10 cellular contexts compared by ENCODE assay signal in genomic region chr14:60515244-60515695, GRCh38. TPM values are rescaled to one million over a fixed set of nuclear protein-coding genes. Genes with fewer than 3 reads are reported as not detected.
DNase-seq lines count a peak whose midpoint lies in the region; ATAC-seq, FAIRE-seq and TF ChIP-seq lines count a peak whose summit lies in the region.
"Had no signal": no experiment of that assay in that cellular context is flagged by ENCODE, and none has a peak within 500 bp of the region (broad histone marks: within the 10 kb centered on the region; RNA-seq: fewer than 3 reads in every experiment).

No MANE protein-coding gene starts in this region.

- peak overlapping the region; percentile 26 for H2AFZ ChIP-seq in astrocyte (ENCODE audit: low read depth, low read length)

- DNase-seq in activated CD4-positive, alpha-beta T cell treated with anti-CD3 and anti-CD28 coated beads for 36 hours: peak; percentile 20
- DNase-seq in activated CD4-positive, alpha-beta T cell treated with anti-CD3 and anti-CD28 coated beads, Interleukin-2, amount 10 ng/mL, durations not matched to agents 24 days and 14 days: no peak
- DNase-seq in astrocyte (ENCODE audit: low read depth) (no peak), right lobe of liver (no peak), NCI-H2171 treated with DMSO at 0.1 percent for 48 hours (lab: John Stamatoyannopoulos, UW) (no peak), cerebellar cortex (ENCODE audit: low spot score) (no peak), posterior cingulate gyrus (no peak)
- no peak for DNase-seq in stimulated activated effector memory CD8-positive, alpha-beta T cell treated with anti-CD3 and anti-CD28 coated beads, Interleukin-12 subunit alpha, Interleukin-12 subunit beta, amount 100 ng/mL, for 72 hours (ENCODE audit: low spot score in 2 of 2)

- H3K9ac ChIP-seq in astrocyte (ENCODE audit: low read length): no peak overlapping the region

- WGBS in right lobe of liver (ENCODE audit: insufficient coverage, low coverage, low lambda C conversion rate, missing lambda C conversion rate): 4% methylated on average over 22 of the region's 47 CpGs

- intact Hi-C loops in activated CD4-positive, alpha-beta T cell treated with anti-CD3 and anti-CD28 coated beads for 36 hours (cut with DNase I, micrococcal nuclease): loop anchor here in 1 of 2 experiments (1.0 kb wide), 1 partner anchor 184 kb away; no protein-coding TSS in a partner anchor
- intact Hi-C loops in activated CD4-positive, alpha-beta T cell treated with anti-CD3 and anti-CD28 coated beads, Interleukin-2, amount 10 ng/mL, durations not matched to agents 24 days and 14 days (cut with micrococcal nuclease): no loop called here
- intact Hi-C loops in right lobe of liver (cut with DNase I): no loop called here
- intact Hi-C loops in posterior cingulate gyrus (cut with DNase I): no loop called here

- POLR2A ChIA-PET in activated CD4-positive, alpha-beta T cell treated with anti-CD3 and anti-CD28 coated beads for 36 hours (lab: Charles Lee): interaction anchor here (1.2 to 1.3 kb wide), 2 partner anchors 10 to 266 kb away, joined by 3 to 4 read pairs; partner anchors contain the start of gene PPM1A

- no peaks in the 10 kb centered on the region for H3K36me3 Mint-ChIP-seq in activated CD4-positive, alpha-beta T cell treated with anti-CD3 and anti-CD28 coated beads for 36 hours (ENCODE audit: low read depth)
- H3K36me3 Mint-ChIP-seq in activated CD4-positive, alpha-beta T cell treated with anti-CD3 and anti-CD28 coated beads, Interleukin-2, amount 10 ng/mL, durations not matched to agents 24 days and 14 days (ENCODE audit: low read depth): no peaks in the 10 kb centered on the region
- H3K36me3 Mint-ChIP-seq in astrocyte (ENCODE audit: low read depth, unreplicated experiment): no peaks in the 10 kb centered on the region
- H3K36me3 Mint-ChIP-seq in stimulated activated effector memory CD8-positive, alpha-beta T cell treated with anti-CD3 and anti-CD28 coated beads, Interleukin-12 subunit alpha, Interleukin-12 subunit beta, amount 100 ng/mL, for 72 hours: no peaks in the 10 kb centered on the region

- no peak for FAIRE-seq in astrocyte (lab: Jason Lieb, UNC)
- FAIRE-seq: A204.1 had no signal

- no peak for TF ChIP-seq CTCF in astrocyte (IDR thresholded peaks at IDR 0.05; ENCODE audit: insufficient read depth, low read depth, low read length)
- TF ChIP-seq CTCF in right lobe of liver (IDR thresholded peaks at IDR 0.05): no peak

- CTCF ChIA-PET in activated CD4-positive, alpha-beta T cell treated with anti-CD3 and anti-CD28 coated beads for 36 hours (lab: Charles Lee): interaction anchor here (0.6 to 1.5 kb wide), 4 partner anchors 9 to 184 kb away, joined by 3 to 6 read pairs (median 4); no protein-coding TSS in a partner anchor

- H3K27me3 Mint-ChIP-seq in activated CD4-positive, alpha-beta T cell treated with anti-CD3 and anti-CD28 coated beads for 36 hours: peaks cover 48% of the 10 kb centered on the region
- peaks cover 57% of the 10 kb centered on the region for H3K27me3 Mint-ChIP-seq in activated CD4-positive, alpha-beta T cell treated with anti-CD3 and anti-CD28 coated beads, Interleukin-2, amount 10 ng/mL, durations not matched to agents 24 days and 14 days
- H3K27me3 Mint-ChIP-seq in astrocyte (ENCODE audit: low read depth, unreplicated experiment): peaks cover 62% of the 10 kb centered on the region

- no peaks in the 10 kb centered on the region for H3K79me2 ChIP-seq in astrocyte (ENCODE audit: insufficient read depth, low read length)

- H4K20me1 ChIP-seq in astrocyte (ENCODE audit: insufficient read depth, low read length): no peaks in the 10 kb centered on the region

- peak overlapping the region; percentile 77 for H3K4me2 ChIP-seq in astrocyte (ENCODE audit: low read length)

- H3K27ac Mint-ChIP-seq in activated CD4-positive, alpha-beta T cell treated with anti-CD3 and anti-CD28 coated beads for 36 hours: no peak overlapping the region
- no peak overlapping the region for H3K27ac Mint-ChIP-seq in activated CD4-positive, alpha-beta T cell treated with anti-CD3 and anti-CD28 coated beads, Interleukin-2, amount 10 ng/mL, durations not matched to agents 24 days and 14 days
- no peak overlapping the region for H3K27ac Mint-ChIP-seq in astrocyte (ENCODE audit: unreplicated experiment)
- no peak overlapping the region for H3K27ac Mint-ChIP-seq in stimulated activated effector memory CD8-positive, alpha-beta T cell treated with anti-CD3 and anti-CD28 coated beads, Interleukin-12 subunit alpha, Interleukin-12 subunit beta, amount 100 ng/mL, for 72 hours

- no peak overlapping the region for H3K4me3 Mint-ChIP-seq in activated CD4-positive, alpha-beta T cell treated with anti-CD3 and anti-CD28 coated beads for 36 hours
- no peak overlapping the region for H3K4me3 Mint-ChIP-seq in activated CD4-positive, alpha-beta T cell treated with anti-CD3 and anti-CD28 coated beads, Interleukin-2, amount 10 ng/mL, durations not matched to agents 24 days and 14 days
- no peak overlapping the region for H3K4me3 Mint-ChIP-seq in astrocyte (ENCODE audit: unreplicated experiment)
- peak overlapping the region; percentile 18 for H3K4me3 Mint-ChIP-seq in stimulated activated effector memory CD8-positive, alpha-beta T cell treated with anti-CD3 and anti-CD28 coated beads, Interleukin-12 subunit alpha, Interleukin-12 subunit beta, amount 100 ng/mL, for 72 hours

- H3K9me3 ChIP-seq in astrocyte (ENCODE audit: insufficient read depth, low read depth, low read length) (peaks cover 3% of the 10 kb centered on the region), right lobe of liver (no peaks in the 10 kb centered on the region)

- H3K36me3 ChIP-seq in astrocyte (ENCODE audit: insufficient read depth, low read length) (no peaks in the 10 kb centered on the region), right lobe of liver (no peaks in the 10 kb centered on the region)

- H3K4me3 ChIP-seq in astrocyte (ENCODE audit: insufficient read depth, low read depth, low read length): no peak overlapping the region
- peak overlapping the region in 2 of 3 donors; percentile 14 to 32 for H3K4me3 ChIP-seq in right lobe of liver

- peaks cover 18% of the 10 kb centered on the region for H3K4me1 Mint-ChIP-seq in activated CD4-positive, alpha-beta T cell treated with anti-CD3 and anti-CD28 coated beads for 36 hours
- no peaks in the 10 kb centered on the region for H3K4me1 Mint-ChIP-seq in activated CD4-positive, alpha-beta T cell treated with anti-CD3 and anti-CD28 coated beads, Interleukin-2, amount 10 ng/mL, durations not matched to agents 24 days and 14 days
- no peaks in the 10 kb centered on the region for H3K4me1 Mint-ChIP-seq in astrocyte (ENCODE audit: low read depth, unreplicated experiment)
- H3K4me1 Mint-ChIP-seq in stimulated activated effector memory CD8-positive, alpha-beta T cell treated with anti-CD3 and anti-CD28 coated beads, Interleukin-12 subunit alpha, Interleukin-12 subunit beta, amount 100 ng/mL, for 72 hours: peaks cover 13% of the 10 kb centered on the region

- no peaks in the 10 kb centered on the region for H3K9me3 Mint-ChIP-seq in activated CD4-positive, alpha-beta T cell treated with anti-CD3 and anti-CD28 coated beads for 36 hours (ENCODE audit: low read depth)
- H3K9me3 Mint-ChIP-seq in activated CD4-positive, alpha-beta T cell treated with anti-CD3 and anti-CD28 coated beads, Interleukin-2, amount 10 ng/mL, durations not matched to agents 24 days and 14 days: peaks cover 7% of the 10 kb centered on the region
- peaks cover 4% of the 10 kb centered on the region for H3K9me3 Mint-ChIP-seq in astrocyte (ENCODE audit: unreplicated experiment)
- H3K9me3 Mint-ChIP-seq in stimulated activated effector memory CD8-positive, alpha-beta T cell treated with anti-CD3 and anti-CD28 coated beads, Interleukin-12 subunit alpha, Interleukin-12 subunit beta, amount 100 ng/mL, for 72 hours: peaks cover 4% of the 10 kb centered on the region

- peak; percentile 44 for ATAC-seq in activated CD4-positive, alpha-beta T cell treated with anti-CD3 and anti-CD28 coated beads for 36 hours
- no peak for ATAC-seq in right lobe of liver
- ATAC-seq in stimulated activated effector memory CD8-positive, alpha-beta T cell treated with anti-CD3 and anti-CD28 coated beads, Interleukin-12 subunit alpha, Interleukin-12 subunit beta, amount 100 ng/mL, for 72 hours: no peak

- H3K4me1 ChIP-seq in astrocyte (ENCODE audit: insufficient read depth, low read length): no peaks in the 10 kb centered on the region
- H3K4me1 ChIP-seq in right lobe of liver: peaks cover 0 to 10% (median 0%) of the 10 kb centered on the region in 4 donors

- TF ChIP-seq POLR2A in right lobe of liver (IDR thresholded peaks at IDR 0.05): no peak

- no peak overlapping the region for H3K27ac ChIP-seq in astrocyte (ENCODE audit: low read depth, low read length)
- no peak overlapping the region for H3K27ac ChIP-seq in right lobe of liver

- peaks cover 80% of the 10 kb centered on the region for H3K27me3 ChIP-seq in astrocyte (ENCODE audit: insufficient read depth, low read length)
- H3K27me3 ChIP-seq in right lobe of liver: peaks cover 12 to 37% of the 10 kb centered on the region in 2 donors

RNA-seq across cellular contexts. Expression of gene SIX6, which starts 6.3 kb away (rescaled TPM):
- not detected for total RNA-seq in activated CD4-positive, alpha-beta T cell treated with anti-CD3 and anti-CD28 coated beads for 36 hours
- total RNA-seq in activated CD4-positive, alpha-beta T cell treated with anti-CD3 and anti-CD28 coated beads, Interleukin-2, amount 10 ng/mL, durations not matched to agents 24 days and 14 days: not detected in 2 replicates
- total RNA-seq in astrocyte (not detected in 2 replicates), right lobe of liver (not detected)
- total RNA-seq: naive thymus-derived CD8-positive, alpha-beta T cell had no signal

RNA-seq across cellular contexts. Expression of gene C14orf39, which starts 29.4 kb away (rescaled TPM):
- total RNA-seq in activated CD4-positive, alpha-beta T cell treated with anti-CD3 and anti-CD28 coated beads for 36 hours: not detected
- not detected in 2 replicates for total RNA-seq in activated CD4-positive, alpha-beta T cell treated with anti-CD3 and anti-CD28 coated beads, Interleukin-2, amount 10 ng/mL, durations not matched to agents 24 days and 14 days
- 1.6 and 2.1 TPM in 2 replicates for total RNA-seq in astrocyte
- not detected for total RNA-seq in right lobe of liver
- total RNA-seq: naive thymus-derived CD8-positive, alpha-beta T cell had no signal
